In the genomic region with DNA sequence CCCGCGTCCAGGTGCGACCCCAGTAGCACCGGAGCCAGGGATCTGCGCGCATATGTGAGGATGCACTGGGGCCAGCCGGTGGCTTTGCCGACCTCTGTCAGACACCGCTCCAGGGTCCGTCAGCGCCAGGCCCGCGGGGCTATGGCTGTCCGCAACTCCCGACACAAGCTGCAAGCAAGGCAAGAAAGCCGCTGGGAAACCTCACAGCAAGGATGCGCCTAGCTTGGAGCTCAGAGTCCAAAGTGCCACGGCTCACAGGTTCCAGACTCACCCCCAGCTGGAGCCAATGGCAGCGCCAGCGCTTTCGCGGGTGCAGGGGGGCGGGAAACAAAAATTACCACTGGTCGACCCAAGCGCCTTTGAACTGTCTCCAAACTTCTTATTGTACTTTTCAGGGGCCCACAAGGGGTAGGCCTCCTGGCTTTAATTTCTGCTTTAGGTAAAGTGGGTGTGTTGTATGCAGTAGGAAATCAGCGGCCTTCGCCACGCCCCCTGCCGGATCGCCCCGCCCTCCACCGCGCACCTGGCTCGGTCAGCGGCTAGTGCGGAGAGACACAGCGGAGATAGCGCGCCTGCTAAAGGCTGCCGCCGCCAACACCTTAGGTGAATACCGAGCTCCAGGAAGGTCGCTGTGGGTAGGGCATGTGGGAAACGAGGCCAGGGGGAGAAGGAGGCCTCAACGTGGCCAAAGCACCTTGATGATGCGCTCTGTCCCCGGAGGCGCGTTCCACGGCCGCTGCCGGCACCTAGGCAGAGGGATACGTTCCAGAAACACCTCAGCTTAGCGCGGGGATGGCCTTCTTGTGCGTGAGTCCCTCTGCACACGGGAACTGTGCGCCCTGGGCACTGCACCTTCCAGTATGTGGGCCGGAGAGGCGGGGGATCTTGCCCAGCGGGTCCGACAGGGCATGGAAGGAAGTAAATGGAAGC, we compare ENCODE assay signal across 8 cellular contexts.
DNase-seq lines count a peak whose midpoint lies in the region; ATAC-seq, FAIRE-seq and TF ChIP-seq lines count a peak whose summit lies in the region.

No MANE protein-coding gene starts in this region.

- H4K20me1 ChIP-seq in K562 (replicated peaks; ENCODE audit: control insufficient read depth, insufficient read depth, low read length): no peaks in the 10 kb centered on the region; the same call in 1 of the 2 replicates

- no peak for TF ChIP-seq RAD21 in K562 (CRISPR knock-in tag; conservative IDR thresholded peaks at IDR 0.05 in 1 of 2, IDR thresholded peaks at IDR 0.05 in 1 of 2)

- H3K27me3 Mint-ChIP-seq in naive thymus-derived CD4-positive, alpha-beta T cell: peaks cover 0 to 32% (median 0%) of the 10 kb centered on the region in 5 donors
- no peaks in the 10 kb centered on the region for H3K27me3 Mint-ChIP-seq in type B pancreatic cell

- intact Hi-C loops in K562 (cut with micrococcal nuclease): no loop called here
- intact Hi-C loops in naive thymus-derived CD4-positive, alpha-beta T cell (cut with micrococcal nuclease): loop anchor here (1.0 to 5.0 kb wide), 7 partner anchors 8 to 329 kb away; partner anchors contain the start of genes AKTIP (in 2 of the 2), FTO (in 1 of the 2) and RPGRIP1L (in 1 of the 2)

- no peak for FAIRE-seq in K562 (lab: Jason Lieb, UNC)

- H3K4me3 Mint-ChIP-seq in naive thymus-derived CD4-positive, alpha-beta T cell: peak overlapping the region in 1 of 10 donors; percentile 86
- H3K4me3 Mint-ChIP-seq in type B pancreatic cell: no peak overlapping the region

- H3K36me3 ChIP-seq in K562 (ENCODE audit: control insufficient read depth, insufficient read depth, low read length): no peaks in the 10 kb centered on the region
- no peaks in the 10 kb centered on the region for H3K36me3 ChIP-seq in naive thymus-derived CD4-positive, alpha-beta T cell (ENCODE audit: control insufficient read depth in 2 of 3, insufficient read depth in 3 of 3, low read length in 3 of 3)
- no peaks in the 10 kb centered on the region for H3K36me3 ChIP-seq in thoracic aorta

- in situ Hi-C loops in K562 (cut with MboI): no loop called here

- DNase-seq in GM20000 (ENCODE audit: low spot score) (peak; percentile 33), T-helper 2 cell (peak; percentile 46 to 72 (median 66)), K562 (ENCODE audit: extremely low read depth in 1 of 4, low spot score in 3 of 4) (peak; percentile 18 to 39 (median 28)), thoracic aorta (ENCODE audit: low spot score) (no peak), type B pancreatic cell (ENCODE audit: extremely low spot score, unreplicated experiment) (no peak)
- DNase-seq in naive thymus-derived CD4-positive, alpha-beta T cell: peak; percentile 64 to 87 (median 84)

- TF ChIP-seq CTCF in GM20000 (IDR thresholded peaks at IDR 0.05; ENCODE audit: extremely low read depth, missing control alignments) (no peak), K562 (IDR thresholded peaks at IDR 0.05 in 2 of 3, conservative IDR thresholded peaks at IDR 0.05 in 1 of 3; ENCODE audit: insufficient read depth in 2 of 3, low read depth in 1 of 3, low read length in 3 of 3) (no peak), thoracic aorta (IDR thresholded peaks at IDR 0.05) (no peak), type B pancreatic cell (conservative IDR thresholded peaks at IDR 0.05) (no peak)

- H2AFZ ChIP-seq in K562 (ENCODE audit: low read depth, low read length): 0 out of 2 replicates have a peak overlapping the region, but pooled peaks have one; percentile 9

- H3K27ac ChIP-seq in K562 (ENCODE audit: extremely low read depth, low read depth, low read length): no peak overlapping the region
- peak overlapping the region; percentile 67 for H3K27ac ChIP-seq in naive thymus-derived CD4-positive, alpha-beta T cell (ENCODE audit: low read depth, low read length)
- no peak overlapping the region for H3K27ac ChIP-seq in thoracic aorta

- no peak for TF ChIP-seq POLR2A in K562 (conservative IDR thresholded peaks at IDR 0.05)

- peak overlapping the region in 8 of 9 donors; percentile 48 to 95 (median 88) for H3K27ac Mint-ChIP-seq in naive thymus-derived CD4-positive, alpha-beta T cell
- no peak overlapping the region for H3K27ac Mint-ChIP-seq in type B pancreatic cell

- BruUV-seq in K562 (replicated peaks; lab: Mats Ljungman, UMichigan): no TSS peak

- 31% methylated on average over 53 of the region's 62 CpGs for WGBS in K562 (ENCODE audit: insufficient coverage, low coverage, missing lambda C conversion rate)

- H3K27me3 ChIP-seq in K562 (ENCODE audit: control insufficient read depth in 2 of 2, insufficient read depth in 2 of 2, low read length in 2 of 2): peaks cover 15 to 17% of the 10 kb centered on the region in 2 experiments; a peak in 4 of 5 replicates
- H3K27me3 ChIP-seq in naive thymus-derived CD4-positive, alpha-beta T cell (ENCODE audit: control insufficient read depth in 2 of 2, insufficient read depth in 2 of 2, low read length in 2 of 2): no peaks in the 10 kb centered on the region
- no peaks in the 10 kb centered on the region for H3K27me3 ChIP-seq in thoracic aorta (replicated peaks; ENCODE audit: insufficient read depth)

- CTCF ChIA-PET in K562 (lab: Yijun Ruan, JAX; ENCODE audit: low intra/inter-chr PET ratio): no interaction called here
- CTCF ChIA-PET in naive thymus-derived CD4-positive, alpha-beta T cell (lab: Charles Lee): interaction anchor here (1.0 kb wide), 1 partner anchor 128 kb away, joined by 3 read pairs; no protein-coding TSS in a partner anchor

- H3K4me3 ChIP-seq in K562 (peak overlapping the region; percentile 12; the same call in 1 of the 2 replicates), thoracic aorta (peak overlapping the region; percentile 31)
- H3K4me3 ChIP-seq in naive thymus-derived CD4-positive, alpha-beta T cell (ENCODE audit: low read length): peak overlapping the region; percentile 84

- H3K9me3 Mint-ChIP-seq in naive thymus-derived CD4-positive, alpha-beta T cell: peaks cover 0 to 2% (median 0%) of the 10 kb centered on the region in 11 donors
- no peaks in the 10 kb centered on the region for H3K9me3 Mint-ChIP-seq in type B pancreatic cell

- H3K79me2 ChIP-seq in K562 (ENCODE audit: control insufficient read depth, insufficient read depth, low read length): no peaks in the 10 kb centered on the region

- H3K4me2 ChIP-seq in K562 (ENCODE audit: insufficient read depth, low read length): peak overlapping the region; percentile 41

- peak; percentile 91 for ATAC-seq in K562
- peak; percentile 96 for ATAC-seq in naive thymus-derived CD4-positive, alpha-beta T cell
- no peak for ATAC-seq in thoracic aorta (ENCODE audit: insufficient number of reproducible peaks, low FRiP score, low read depth)
- ATAC-seq in GM18519 (IDR thresholded peaks at IDR 0.05; ENCODE audit: low FRiP score, unreplicated experiment): no peak
- no peak for ATAC-seq in GM19452 (IDR thresholded peaks at IDR 0.05; ENCODE audit: unreplicated experiment)

- POLR2A ChIA-PET in K562 (lab: Yijun Ruan, JAX): interaction anchor here (0.7 kb wide), 1 partner anchor 105 kb away, joined by 3 read pairs; no protein-coding TSS in a partner anchor
- POLR2A ChIA-PET in naive thymus-derived CD4-positive, alpha-beta T cell (lab: Charles Lee): interaction anchor here (0.7 to 1.5 kb wide), 7 partner anchors 60 to 143 kb away, joined by 3 to 8 read pairs (median 4); partner anchors contain the start of gene AKTIP

- peaks cover 0 to 1% (median 0%) of the 10 kb centered on the region in 5 donors for H3K36me3 Mint-ChIP-seq in naive thymus-derived CD4-positive, alpha-beta T cell
- H3K36me3 Mint-ChIP-seq in type B pancreatic cell: no peaks in the 10 kb centered on the region

- H3K9ac ChIP-seq in K562 (ENCODE audit: insufficient read depth in 1 of 2, low read depth in 2 of 2, low read length in 2 of 2): peak overlapping the region in 1 of 2 experiments; percentile 26; a peak in 1 of 4 replicates

- peaks cover 0 to 10% of the 10 kb centered on the region in 2 experiments; a peak in 2 of 5 replicates for H3K4me1 ChIP-seq in K562 (replicated peaks in 1 of 2; ENCODE audit: control insufficient read depth in 2 of 2, insufficient read depth in 2 of 2, low read length in 2 of 2)
- peaks cover 4 to 7% of the 10 kb centered on the region in 2 donors for H3K4me1 ChIP-seq in naive thymus-derived CD4-positive, alpha-beta T cell (ENCODE audit: control insufficient read depth in 2 of 2, insufficient read depth in 2 of 2, low read length in 2 of 2)
- H3K4me1 ChIP-seq in thoracic aorta (ENCODE audit: control insufficient read depth in 1 of 2, low read depth in 2 of 2): no peaks in the 10 kb centered on the region

- H3K9me1 ChIP-seq in K562 (ENCODE audit: control insufficient read depth, insufficient read depth, low read length): no peaks in the 10 kb centered on the region

- no peaks in the 10 kb centered on the region for H3K9me3 ChIP-seq in K562 (replicated peaks; ENCODE audit: control insufficient read depth, insufficient read depth, low read depth, low read length)
- no peaks in the 10 kb centered on the region for H3K9me3 ChIP-seq in naive thymus-derived CD4-positive, alpha-beta T cell (ENCODE audit: control insufficient read depth in 2 of 3, low read length in 3 of 3)
- no peaks in the 10 kb centered on the region for H3K9me3 ChIP-seq in thoracic aorta

- no peak for TF ChIP-seq EP300 in K562 (IDR thresholded peaks at IDR 0.05; ENCODE audit: low read length)

- H3K4me1 Mint-ChIP-seq in naive thymus-derived CD4-positive, alpha-beta T cell: peaks cover 11 to 43% (median 19%) of the 10 kb centered on the region in 7 donors
- H3K4me1 Mint-ChIP-seq in type B pancreatic cell (ENCODE audit: unreplicated experiment): no peaks in the 10 kb centered on the region

TF ChIP-seq in K562, 482 proteins besides CTCF, POLR2A, EP300 and RAD21 (continues in another document):
- TF ChIP-seq SNIP1 (IDR thresholded peaks at IDR 0.05; ENCODE audit: low read depth) (no peak), ERF (CRISPR knock-in tag; IDR thresholded peaks at IDR 0.05) (no peak), HNRNPLL (IDR thresholded peaks at IDR 0.05; ENCODE audit: low read depth, low read length, poor library complexity, severe bottlenecking) (peak; percentile 85), ZBTB8A (IDR thresholded peaks at IDR 0.05; ENCODE audit: partially characterized antibody) (no peak), NRF1 (conservative IDR thresholded peaks at IDR 0.05 in 1 of 2, IDR thresholded peaks at IDR 0.05 in 1 of 2) (peak; percentile 34 to 42; a peak in 1 of 4 replicates), SAP30 (IDR thresholded peaks at IDR 0.05; ENCODE audit: borderline replicate concordance, insufficient read depth, low read depth, low read length, poor library complexity, severe bottlenecking) (no peak), MAFK (IDR thresholded peaks at IDR 0.05; ENCODE audit: low read length) (no peak), E2F4 (CRISPR knock-in tag; IDR thresholded peaks at IDR 0.05; ENCODE audit: low read depth) (no peak)

Comparison
In these comparisons a context has a peak if more than half of its experiments do, and no peak if none do; other contexts are left out.
1. DNase-seq: peak in GM20000 (single experiment), T-helper 2 cell (5 of 5), K562 (4 of 4) and naive thymus-derived CD4-positive, alpha-beta T cell (9 of 9); none in thoracic aorta (single experiment) and type B pancreatic cell (single experiment).
2. ATAC-seq: peak in K562 (single experiment) and naive thymus-derived CD4-positive, alpha-beta T cell (single experiment); none in thoracic aorta (single experiment), GM18519 (single experiment) and GM19452 (single experiment).
3. H3K4me3 ChIP-seq: peak in every context shown above with its lines; median percentile 84 in naive thymus-derived CD4-positive, alpha-beta T cell; 31 in thoracic aorta; 12 in K562.